13 cellular contexts compared by ENCODE assay signal in the genomic region with DNA sequence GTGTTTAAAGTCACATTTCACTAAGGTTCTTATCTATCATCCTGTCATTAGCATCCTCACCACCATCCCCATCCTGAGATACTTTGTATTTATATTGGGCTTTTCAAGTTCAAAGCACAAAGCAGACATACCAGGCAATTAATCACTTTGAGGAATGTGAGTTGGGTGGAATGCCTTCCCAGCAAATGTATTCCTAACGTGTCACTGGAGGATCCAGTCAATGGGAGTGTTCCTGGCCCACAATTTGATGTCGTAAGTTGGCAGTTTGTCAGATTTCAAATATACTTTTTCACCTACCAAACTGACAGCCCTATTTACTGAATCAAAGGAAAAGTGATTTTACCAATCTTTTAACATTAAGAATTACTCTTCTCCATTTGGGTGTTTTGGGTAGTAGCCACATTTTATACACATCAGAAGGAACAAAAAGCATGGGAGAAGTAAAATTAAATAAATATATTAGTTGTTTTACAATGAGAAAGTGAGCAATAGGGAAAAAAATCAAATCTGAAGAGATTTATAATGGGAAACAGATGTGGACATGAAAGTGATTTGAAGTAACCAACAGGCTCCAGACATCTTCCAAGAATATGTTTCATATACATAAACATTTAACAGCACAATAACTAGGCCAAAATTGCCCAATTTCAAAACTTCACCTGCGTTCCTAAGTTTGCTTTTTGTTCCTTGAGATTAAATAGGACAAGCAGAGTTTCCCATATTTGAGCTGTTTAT.
DNase-seq lines count a peak whose midpoint lies in the region; ATAC-seq and TF ChIP-seq lines count a peak whose summit lies in the region.
"Had no signal": no experiment of that assay in that cellular context is flagged by ENCODE, and none has a peak within 500 bp of the region (broad histone marks: within the 10 kb centered on the region; RNA-seq: fewer than 3 reads in every experiment).

No MANE protein-coding gene starts in this region.

- no peak for TF ChIP-seq CTCF in foreskin keratinocyte (conservative IDR thresholded peaks at IDR 0.05)

- no peaks in the 10 kb centered on the region for H3K27me3 ChIP-seq in adipocyte (replicated peaks; ENCODE audit: control insufficient read depth, insufficient read depth, low read length)
- H3K27me3 ChIP-seq in foreskin keratinocyte: no peaks in the 10 kb centered on the region

- no peaks in the 10 kb centered on the region for H3K36me3 ChIP-seq in adipocyte (ENCODE audit: control insufficient read depth, insufficient read depth, low read length, severe bottlenecking)

- no peak overlapping the region for H3K9ac ChIP-seq in adipocyte (ENCODE audit: low read length)
- H3K9ac ChIP-seq: parathyroid adenoma had no signal

- DNase-seq in HCEC 1CT (peak; percentile 17), adipocyte (ENCODE audit: low read depth) (peak; percentile 80), foreskin keratinocyte (peak; percentile 69 to 86), smooth muscle cell of the brain vasculature (ENCODE audit: low read depth, low spot score) (peak; percentile 23), DMS114 treated with DMSO at 0.1 percent for 48 hours (lab: John Stamatoyannopoulos, UW; ENCODE audit: unreplicated experiment) (no peak), GF-D8 (lab: John Stamatoyannopoulos, UW) (no peak)
- DNase-seq: activated T-cell treated with anti-CD3 and anti-CD28 coated beads, Interleukin-2, amount 50 U/mL, for 4 hours; anterior cingulate cortex; erythroblast; left colon; NCI-H1092 had no signal

- H3K4me1 ChIP-seq in adipocyte (ENCODE audit: control insufficient read depth, insufficient read depth, low read length) (peaks cover 30% of the 10 kb centered on the region), foreskin keratinocyte (no peaks in the 10 kb centered on the region)
- H3K4me1 ChIP-seq: parathyroid adenoma had no signal

- H3K4me3 ChIP-seq in adipocyte (ENCODE audit: low read length): no peak overlapping the region

- no peaks in the 10 kb centered on the region for H3K9me3 ChIP-seq in adipocyte (ENCODE audit: control insufficient read depth, low read length)

- H3K27ac ChIP-seq in foreskin keratinocyte: no peak overlapping the region
- H3K27ac ChIP-seq: parathyroid adenoma had no signal

- peak; percentile 76 for ATAC-seq in foreskin keratinocyte
- no peak for ATAC-seq in GM18870 (IDR thresholded peaks at IDR 0.05; ENCODE audit: unreplicated experiment)
- ATAC-seq: activated T-cell treated with anti-CD3 and anti-CD28 coated beads, Interleukin-2, amount 50 U/mL, for 4 hours; left colon had no signal

Comparison
In these comparisons a context has a peak if more than half of its experiments do, and no peak if none do; other contexts are left out.
1. DNase-seq: peak in HCEC 1CT (single experiment), adipocyte (single experiment), foreskin keratinocyte (2 of 2) and smooth muscle cell of the brain vasculature (single experiment); none in DMS114 treated with DMSO at 0.1 percent for 48 hours (single experiment) and GF-D8 (single experiment).